ENCODE assay signal across 8 cellular contexts in the genomic region with DNA sequence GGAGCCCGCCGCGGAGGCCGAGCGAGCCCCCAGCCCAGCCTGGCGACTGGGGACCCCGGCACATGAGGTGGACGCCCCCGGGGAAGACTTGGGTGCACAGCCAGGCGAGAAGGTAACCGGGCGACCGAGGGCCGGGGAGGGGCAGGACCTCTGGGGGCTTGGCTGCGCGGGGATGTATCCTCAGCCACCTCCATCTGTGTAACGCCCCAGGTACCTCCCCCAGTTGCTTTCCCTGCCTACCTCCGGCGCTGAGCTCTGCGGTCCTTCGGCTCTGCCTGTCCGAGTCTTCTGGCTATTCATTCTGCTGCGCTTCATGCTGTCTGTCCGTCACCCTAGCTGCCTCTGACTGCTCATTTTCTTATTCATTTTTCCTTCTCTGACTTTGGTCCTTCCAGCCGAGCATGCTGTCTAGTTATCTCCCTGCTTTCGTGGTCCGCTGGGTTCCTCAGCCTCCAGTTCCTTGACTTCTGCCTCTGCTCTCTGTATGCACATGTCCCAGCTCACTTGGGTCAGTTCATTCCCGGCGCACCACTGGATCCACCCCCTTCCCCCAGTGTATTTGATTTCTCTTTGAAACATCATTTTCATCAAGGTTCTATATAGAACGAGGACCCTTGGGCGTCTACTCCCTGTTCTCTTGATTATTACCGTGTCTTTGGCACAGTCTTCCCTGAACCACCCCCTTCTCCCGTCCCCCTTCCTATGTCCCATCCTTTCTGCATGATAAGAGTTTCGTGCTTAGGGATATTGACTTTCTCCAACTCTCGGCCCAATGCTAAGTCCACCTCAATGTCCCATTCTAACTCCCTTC. TPM values are rescaled to one million over a fixed set of nuclear protein-coding genes. Genes with fewer than 3 reads are reported as not detected.
DNase-seq lines count a peak whose midpoint lies in the region; ATAC-seq and TF ChIP-seq lines count a peak whose summit lies in the region.

No MANE protein-coding gene starts in this region.

- no peak for TF ChIP-seq CTCF in hepatocyte (IDR thresholded peaks at IDR 0.05; ENCODE audit: poor library complexity)

- peak overlapping the region; percentile 26 for H3K27ac ChIP-seq in angular gyrus (ENCODE audit: low read depth, low read length)
- peak overlapping the region; percentile 90 for H3K27ac ChIP-seq in hepatocyte

- no peaks in the 10 kb centered on the region for H3K9me2 ChIP-seq in hepatocyte (replicated peaks; ENCODE audit: insufficient read depth)

- ATAC-seq in GM21529 (IDR thresholded peaks at IDR 0.05; ENCODE audit: unreplicated experiment) (peak; percentile 76), sciatic nerve (peak; percentile 69)

- H3K79me2 ChIP-seq in hepatocyte: peaks cover 30% of the 10 kb centered on the region

- H4K20me1 ChIP-seq in hepatocyte (ENCODE audit: insufficient read depth, poor library complexity, severe bottlenecking): no peaks in the 10 kb centered on the region

- H2AFZ ChIP-seq in hepatocyte: peak overlapping the region; percentile 71

- intact Hi-C loops in sciatic nerve (cut with DNase I): no loop called here

- H3K4me1 ChIP-seq in hepatocyte (ENCODE audit: insufficient read depth): peaks cover 33% of the 10 kb centered on the region

- H3K9me3 ChIP-seq in hepatocyte (ENCODE audit: low read depth): no peaks in the 10 kb centered on the region

- DNase-seq in DMS114 treated with DMSO at 0.1 percent for 48 hours (lab: John Stamatoyannopoulos, UW; ENCODE audit: unreplicated experiment) (peak; percentile 47), T follicular helper cell (ENCODE audit: low read depth) (peak; percentile 42), hepatocyte (ENCODE audit: low spot score) (peak; percentile 76), sciatic nerve (ENCODE audit: low spot score) (peak; percentile 66), NCI-H2029 (lab: John Stamatoyannopoulos, UW) (no peak)
- peak; percentile 40 for DNase-seq in Jurkat, Clone E6-1 (ENCODE audit: low read depth, low spot score)

- WGBS in hepatocyte (ENCODE audit: low lambda C conversion rate, missing lambda C conversion rate): 2% methylated on average over 22 of the region's 35 CpGs

- H3K27me3 ChIP-seq in hepatocyte: no peaks in the 10 kb centered on the region

- peak overlapping the region; percentile 88 for H3K4me2 ChIP-seq in hepatocyte

- no peaks in the 10 kb centered on the region for H3K36me3 ChIP-seq in hepatocyte (replicated peaks; ENCODE audit: insufficient read depth, low read depth)

- peak overlapping the region; percentile 81 for H3K4me3 ChIP-seq in Jurkat, Clone E6-1 (ENCODE audit: low read length)
- peak overlapping the region; percentile 79 for H3K4me3 ChIP-seq in hepatocyte

RNA-seq across cellular contexts. Expression of gene PHC1, which starts 0.6 kb away (rescaled TPM):
- 21.2 TPM for polyA plus RNA-seq in Jurkat, Clone E6-1 (2012; ENCODE audit: insufficient read depth, insufficient read length)
- total RNA-seq in hepatocyte (38.8 and 49.2 TPM in 2 replicates), sciatic nerve (44.6 TPM)
- 22.3 and 25.8 TPM in 2 replicates for polyA plus RNA-seq in hepatocyte

RNA-seq across cellular contexts. Expression of gene M6PR, which starts 34.5 kb away (rescaled TPM):
- 169 TPM for polyA plus RNA-seq in Jurkat, Clone E6-1 (2012; ENCODE audit: insufficient read depth, insufficient read length)
- 127 and 150 TPM in 2 replicates for total RNA-seq in hepatocyte
- 133 and 137 TPM in 2 replicates for polyA plus RNA-seq in hepatocyte
- total RNA-seq in sciatic nerve: 101 TPM
